ENCODE assay signal across 8 cellular contexts in genomic region chr19:45876411-45877197, GRCh38. TPM values are rescaled to one million over a fixed set of nuclear protein-coding genes. Genes with fewer than 3 reads are reported as not detected.
DNase-seq lines count a peak whose midpoint lies in the region; ATAC-seq, FAIRE-seq and TF ChIP-seq lines count a peak whose summit lies in the region.

No MANE protein-coding gene starts in this region.

- no peaks in the 10 kb centered on the region for H3K4me1 ChIP-seq in keratinocyte (ENCODE audit: control insufficient read depth, extremely low read depth, insufficient read depth, low read length)

- ATAC-seq in GM18907 (IDR thresholded peaks at IDR 0.05; ENCODE audit: unreplicated experiment) (no peak), GM18861 (IDR thresholded peaks at IDR 0.05; ENCODE audit: unreplicated experiment) (no peak)

- no peaks in the 10 kb centered on the region for H3K36me3 Mint-ChIP-seq in activated naive CD8-positive, alpha-beta T cell

- H2AFZ ChIP-seq in keratinocyte (ENCODE audit: control insufficient read depth, low read length) = peak overlapping the region; percentile 19

- H3K27ac Mint-ChIP-seq in activated naive CD8-positive, alpha-beta T cell = no peak overlapping the region

- H3K79me2 ChIP-seq in keratinocyte (ENCODE audit: control insufficient read depth, insufficient read depth, low read length) = no peaks in the 10 kb centered on the region

- FAIRE-seq in keratinocyte (lab: Jason Lieb, UNC) (no peak), RCC 7860 (lab: Jason Lieb, UNC) (no peak)

- H3K27me3 ChIP-seq in H7 (ENCODE audit: control insufficient read depth, insufficient read depth, low read length) = no peaks in the 10 kb centered on the region
- H3K27me3 ChIP-seq in keratinocyte (ENCODE audit: control insufficient read depth, extremely low read depth, insufficient read depth, low read length) = peaks cover 16% of the 10 kb centered on the region

- H3K9me3 ChIP-seq in keratinocyte (ENCODE audit: control insufficient read depth, low read depth, low read length) = no peaks in the 10 kb centered on the region

- H3K4me1 Mint-ChIP-seq in activated naive CD8-positive, alpha-beta T cell (ENCODE audit: low read depth) = peaks cover 15% of the 10 kb centered on the region

- H3K4me3 ChIP-seq in H7 (ENCODE audit: insufficient read depth, low read depth, low read length) (peak overlapping the region; percentile 32), keratinocyte (ENCODE audit: control insufficient read depth in 2 of 3, extremely low read depth in 1 of 3, insufficient read depth in 2 of 3, low read depth in 1 of 3, low read length in 3 of 3) (no peak overlapping the region)

- no peak overlapping the region for H3K4me2 ChIP-seq in keratinocyte (ENCODE audit: control insufficient read depth, extremely low read depth, insufficient read depth, low read depth, low read length)

- peak overlapping the region; percentile 43 for H3K4me3 Mint-ChIP-seq in activated naive CD8-positive, alpha-beta T cell

- H3K9ac ChIP-seq in keratinocyte (ENCODE audit: control insufficient read depth, extremely low read depth, insufficient read depth, low read length) = no peak overlapping the region

- dilution Hi-C loops in keratinocyte (cut with MboI; ENCODE audit: extremely low pct_ligation_motif_present, low sequenced_read_pairs) = no loop called here

- no peaks in the 10 kb centered on the region for H3K9me3 Mint-ChIP-seq in activated naive CD8-positive, alpha-beta T cell (ENCODE audit: low read depth)

- peaks cover 2% of the 10 kb centered on the region for H3K36me3 ChIP-seq in H7 (replicated peaks; ENCODE audit: control insufficient read depth, insufficient read depth, low read length)
- no peaks in the 10 kb centered on the region for H3K36me3 ChIP-seq in keratinocyte (ENCODE audit: control insufficient read depth in 2 of 2, extremely low read depth in 1 of 2, insufficient read depth in 2 of 2, low read length in 2 of 2)

- H3K27me3 Mint-ChIP-seq in activated naive CD8-positive, alpha-beta T cell = peaks cover 15% of the 10 kb centered on the region

- DNase-seq in H7 (peak; percentile 87), keratinocyte (ENCODE audit: low read depth, low spot score) (no peak), NCI-H510A (lab: John Stamatoyannopoulos, UW) (no peak), RCC 7860 (ENCODE audit: low spot score) (no peak)
- peak; percentile 35 to 43 for DNase-seq in stimulated activated CD4-positive, alpha-beta T cell treated with anti-CD3 and anti-CD28 coated beads, Interleukin-4, amount 100 ng/mL, for 48 hours (ENCODE audit: low read depth in 2 of 2)

- no peaks in the 10 kb centered on the region for H4K20me1 ChIP-seq in keratinocyte (ENCODE audit: control insufficient read depth, extremely low read depth, insufficient read depth, low read length)

- no peak overlapping the region for H3K27ac ChIP-seq in keratinocyte (ENCODE audit: control insufficient read depth, insufficient read depth, low read length)

- no peaks in the 10 kb centered on the region for H3K9me1 ChIP-seq in keratinocyte (ENCODE audit: control insufficient read depth, extremely low read depth, insufficient read depth, low read length)

- no peak for TF ChIP-seq CTCF in keratinocyte (optimal IDR thresholded peaks at IDR 0.05 in 1 of 3, IDR thresholded peaks at IDR 0.05 in 1 of 3, conservative IDR thresholded peaks at IDR 0.05 in 1 of 3; ENCODE audit: extremely low read depth in 1 of 3, insufficient read depth in 2 of 3, low read length in 3 of 3)

RNA-seq across cellular contexts. Expression of gene IRF2BP1, which starts 9.3 kb away (rescaled TPM):
- total RNA-seq in H7 (2014; rRNA removed; shearing (Covaris generic)) = 45.2 and 45.7 TPM in 2 replicates
- polyA plus RNA-seq in keratinocyte = 1.7 to 3.1 TPM (median 3.1 TPM) in 3 replicates
- 2.6 TPM for polyA plus RNA-seq in keratinocyte (2011; ENCODE audit: low read depth)
- polyA plus RNA-seq in keratinocyte (2011; cell fraction: cytosol; rRNA removed) = 1.3 and 4.1 TPM in 2 replicates
- 2.9 and 4.1 TPM in 2 replicates for polyA plus RNA-seq in keratinocyte (2011; cell fraction: nucleus; rRNA removed)
- 4.1 and 6.2 TPM in 2 replicates for polyA plus RNA-seq in keratinocyte (2012; ENCODE audit: low replicate concordance)
- polyA minus RNA-seq in keratinocyte = 1.6 to 2.8 TPM (median 1.7 TPM) in 3 replicates
- 15.3 TPM for polyA minus RNA-seq in keratinocyte (2011; cell fraction: cytosol; rRNA and poly(A)+ RNA removed)
- 3.6 and 5.8 TPM in 2 replicates for polyA minus RNA-seq in keratinocyte (2011; cell fraction: nucleus; rRNA and poly(A)+ RNA removed)

RNA-seq across cellular contexts. Expression of gene FOXA3, which starts 12.5 kb away (rescaled TPM):
- total RNA-seq in H7 (2014; rRNA removed; shearing (Covaris generic)) = 13.4 and 15.1 TPM in 2 replicates
- polyA plus RNA-seq in keratinocyte = 0.03 to 0.05 TPM in 2 of 3 replicates, not detected in the other
- polyA plus RNA-seq in keratinocyte (2011; ENCODE audit: low read depth) = not detected
- polyA plus RNA-seq in keratinocyte (2011; cell fraction: cytosol; rRNA removed) = 0.05 TPM in 1 of 2 replicates, not detected in the other
- polyA plus RNA-seq in keratinocyte (2011; cell fraction: nucleus; rRNA removed) = not detected in 2 replicates
- not detected in 2 replicates for polyA plus RNA-seq in keratinocyte (2012; ENCODE audit: low replicate concordance)
- not detected in 3 replicates for polyA minus RNA-seq in keratinocyte
- not detected for polyA minus RNA-seq in keratinocyte (2011; cell fraction: cytosol; rRNA and poly(A)+ RNA removed)
- polyA minus RNA-seq in keratinocyte (2011; cell fraction: nucleus; rRNA and poly(A)+ RNA removed) = not detected in 2 replicates

RNA-seq across cellular contexts. Expression of gene SYMPK, which starts 13.7 kb away (rescaled TPM):
- total RNA-seq in H7 (2014; rRNA removed; shearing (Covaris generic)) = 66.2 and 70.3 TPM in 2 replicates
- polyA plus RNA-seq in keratinocyte = 43.8 to 63.2 TPM (median 56.0 TPM) in 3 replicates
- polyA plus RNA-seq in keratinocyte (2011; ENCODE audit: low read depth) = 51.1 TPM
- polyA plus RNA-seq in keratinocyte (2011; cell fraction: cytosol; rRNA removed) = 43.6 and 48.5 TPM in 2 replicates
- polyA plus RNA-seq in keratinocyte (2011; cell fraction: nucleus; rRNA removed) = 105 and 128 TPM in 2 replicates
- polyA plus RNA-seq in keratinocyte (2012; ENCODE audit: low replicate concordance) = 29.5 and 45.4 TPM in 2 replicates
- 82.5 to 138 TPM (median 95.2 TPM) in 3 replicates for polyA minus RNA-seq in keratinocyte
- 75.6 TPM for polyA minus RNA-seq in keratinocyte (2011; cell fraction: cytosol; rRNA and poly(A)+ RNA removed)
- polyA minus RNA-seq in keratinocyte (2011; cell fraction: nucleus; rRNA and poly(A)+ RNA removed) = 44.7 and 61.0 TPM in 2 replicates

RNA-seq across cellular contexts. Expression of gene MYPOP, which starts 25.8 kb away (rescaled TPM):
- total RNA-seq in H7 (2014; rRNA removed; shearing (Covaris generic)) = 2.8 and 2.9 TPM in 2 replicates
- polyA plus RNA-seq in keratinocyte = 1.1 to 1.6 TPM (median 1.3 TPM) in 3 replicates
- 0.82 TPM for polyA plus RNA-seq in keratinocyte (2011; ENCODE audit: low read depth)
- 1.6 and 2.6 TPM in 2 replicates for polyA plus RNA-seq in keratinocyte (2011; cell fraction: cytosol; rRNA removed)
- 3.1 and 5.5 TPM in 2 replicates for polyA plus RNA-seq in keratinocyte (2011; cell fraction: nucleus; rRNA removed)
- 4.1 and 4.6 TPM in 2 replicates for polyA plus RNA-seq in keratinocyte (2012; ENCODE audit: low replicate concordance)
- 0.30 to 4.5 TPM (median 0.35 TPM) in 3 replicates for polyA minus RNA-seq in keratinocyte
- polyA minus RNA-seq in keratinocyte (2011; cell fraction: cytosol; rRNA and poly(A)+ RNA removed) = 3.8 TPM
- 1.2 and 1.8 TPM in 2 replicates for polyA minus RNA-seq in keratinocyte (2011; cell fraction: nucleus; rRNA and poly(A)+ RNA removed)

RNA-seq across cellular contexts. Expression of gene NANOS2, which starts 38.0 kb away (rescaled TPM):
- not detected in 2 replicates for total RNA-seq in H7 (2014; rRNA removed; shearing (Covaris generic))
- not detected in 3 replicates for polyA plus RNA-seq in keratinocyte
- not detected for polyA plus RNA-seq in keratinocyte (2011; ENCODE audit: low read depth)
- not detected in 2 replicates for polyA plus RNA-seq in keratinocyte (2011; cell fraction: cytosol; rRNA removed)
- polyA plus RNA-seq in keratinocyte (2011; cell fraction: nucleus; rRNA removed) = not detected in 2 replicates
- polyA plus RNA-seq in keratinocyte (2012; ENCODE audit: low replicate concordance) = not detected in 2 replicates
- not detected in 3 replicates for polyA minus RNA-seq in keratinocyte
- polyA minus RNA-seq in keratinocyte (2011; cell fraction: cytosol; rRNA and poly(A)+ RNA removed) = not detected
- polyA minus RNA-seq in keratinocyte (2011; cell fraction: nucleus; rRNA and poly(A)+ RNA removed) = not detected in 2 replicates

Comparison
In these comparisons a context has a peak if more than half of its experiments do, and no peak if none do; other contexts are left out.
1. DNase-seq: peak in H7 (single experiment) and stimulated activated CD4-positive, alpha-beta T cell treated with anti-CD3 and anti-CD28 coated beads, Interleukin-4, amount 100 ng/mL, for 48 hours (2 of 2); none in keratinocyte (single experiment), NCI-H510A (single experiment) and RCC 7860 (single experiment).